ENCODE assay signal across 8 cellular contexts in the genomic region with DNA sequence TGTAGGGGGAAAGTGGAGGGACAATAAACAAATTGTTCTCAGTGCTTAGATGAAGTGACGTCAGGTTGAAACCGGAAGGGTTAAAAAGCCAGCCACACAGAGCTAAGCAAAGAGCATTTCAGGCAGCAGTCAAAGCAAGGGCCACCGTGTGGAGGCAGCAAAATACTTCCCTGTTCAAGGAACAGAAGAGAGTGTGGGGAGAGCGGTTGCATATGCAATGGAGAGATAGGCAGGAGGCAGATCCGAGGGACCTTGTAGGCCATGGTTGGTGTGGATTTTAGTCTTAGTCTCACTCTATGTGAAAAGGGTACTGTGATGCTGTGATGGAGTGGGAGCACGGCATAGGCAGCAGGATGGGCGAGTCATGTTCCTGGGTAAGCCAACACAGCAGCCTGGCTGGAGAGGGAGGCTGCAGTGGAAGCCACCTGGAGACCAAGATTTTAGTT. TPM values are rescaled to one million over a fixed set of nuclear protein-coding genes. Genes with fewer than 3 reads are reported as not detected.
DNase-seq lines count a peak whose midpoint lies in the region; ATAC-seq and TF ChIP-seq lines count a peak whose summit lies in the region.

No MANE protein-coding gene starts in this region.

- H3K27ac Mint-ChIP-seq in HFFc6 = no peak overlapping the region
- H3K27ac Mint-ChIP-seq in stimulated activated effector memory CD8-positive, alpha-beta T cell treated with anti-CD3 and anti-CD28 coated beads, Interleukin-12 subunit alpha, Interleukin-12 subunit beta, amount 100 ng/mL, for 72 hours = no peak overlapping the region

- H4K20me1 ChIP-seq in OCI-LY7 (ENCODE audit: insufficient read depth, low read length) = no peaks in the 10 kb centered on the region

- no TSS peak for BruUV-seq in OCI-LY7 (replicated peaks; lab: Mats Ljungman, UMichigan)

- DNase-seq in SIG-M5 treated with dmso at 0.1 percent for 504 hours (lab: John Stamatoyannopoulos, UW; ENCODE audit: unreplicated experiment) (peak; percentile 48), SIG-M5 (lab: John Stamatoyannopoulos, UW) (no peak), OCI-LY7 (ENCODE audit: low spot score) (peak; percentile 28), dorsolateral prefrontal cortex (peak in 5 of 10 donors; percentile 21 to 65 (median 53)), retinal pigment epithelial cell (ENCODE audit: low read depth) (no peak), HFFc6 (no peak)
- DNase-seq in stimulated activated effector memory CD8-positive, alpha-beta T cell treated with anti-CD3 and anti-CD28 coated beads, Interleukin-12 subunit alpha, Interleukin-12 subunit beta, amount 100 ng/mL, for 72 hours (ENCODE audit: low spot score in 2 of 2) = no peak

- ATAC-seq in HG02678 (IDR thresholded peaks at IDR 0.05; ENCODE audit: unreplicated experiment) = no peak
- ATAC-seq in stimulated activated effector memory CD8-positive, alpha-beta T cell treated with anti-CD3 and anti-CD28 coated beads, Interleukin-12 subunit alpha, Interleukin-12 subunit beta, amount 100 ng/mL, for 72 hours = no peak

- H3K27me3 ChIP-seq in dorsolateral prefrontal cortex = no peaks in the 10 kb centered on the region

- H3K36me3 Mint-ChIP-seq in HFFc6 (ENCODE audit: low read depth) = no peaks in the 10 kb centered on the region
- peaks cover 13% of the 10 kb centered on the region for H3K36me3 Mint-ChIP-seq in stimulated activated effector memory CD8-positive, alpha-beta T cell treated with anti-CD3 and anti-CD28 coated beads, Interleukin-12 subunit alpha, Interleukin-12 subunit beta, amount 100 ng/mL, for 72 hours

- no peak overlapping the region for H3K27ac ChIP-seq in OCI-LY7 (ENCODE audit: low read depth, low read length, poor library complexity, severe bottlenecking)
- peak overlapping the region in 25 of 59 donors; percentile 1 to 72 (median 52) for H3K27ac ChIP-seq in dorsolateral prefrontal cortex

- peaks cover 17% of the 10 kb centered on the region for H3K4me1 ChIP-seq in OCI-LY7 (ENCODE audit: insufficient read depth, low read length, poor library complexity, severe bottlenecking)

- intact Hi-C loops in OCI-LY7 (cut with micrococcal nuclease; ENCODE audit: unreplicated experiment) = no loop called here
- intact Hi-C loops in dorsolateral prefrontal cortex (cut with DNase I) = loop anchor here in 1 of 2 donors (5.0 kb wide), 1 partner anchor 111 kb away; no protein-coding TSS in a partner anchor

- peaks cover 9% of the 10 kb centered on the region; the same call in 1 of the 2 replicates for H3K79me2 ChIP-seq in OCI-LY7 (ENCODE audit: insufficient read depth, low read depth, low read length)

- H3K4me3 Mint-ChIP-seq in HFFc6 = no peak overlapping the region
- no peak overlapping the region for H3K4me3 Mint-ChIP-seq in stimulated activated effector memory CD8-positive, alpha-beta T cell treated with anti-CD3 and anti-CD28 coated beads, Interleukin-12 subunit alpha, Interleukin-12 subunit beta, amount 100 ng/mL, for 72 hours

- CTCF ChIA-PET in OCI-LY7 (lab: Charles Lee; ENCODE audit: unreplicated experiment) = interaction anchor here (0.8 kb wide), 1 partner anchor 203 kb away, joined by 3 read pairs; no protein-coding TSS in a partner anchor

- H3K4me2 ChIP-seq in OCI-LY7 (ENCODE audit: low read length) = no peak overlapping the region

- TF ChIP-seq CTCF in OCI-LY7 (conservative IDR thresholded peaks at IDR 0.05; ENCODE audit: low read length) (0 out of 2 replicates have a peak, but pooled peaks have one; percentile 14), dorsolateral prefrontal cortex (IDR thresholded peaks at IDR 0.05 in 54 of 56, conservative IDR thresholded peaks at IDR 0.05 in 2 of 56; ENCODE audit: low read depth in 1 of 56, partially characterized antibody in 56 of 56) (peak in 50 of 56 donors; percentile 10 to 71 (median 38)), retinal pigment epithelial cell (conservative IDR thresholded peaks at IDR 0.05; ENCODE audit: low read depth, low read length) (peak; percentile 44), HFFc6 (IDR thresholded peaks at IDR 0.05) (no peak)

- no peaks in the 10 kb centered on the region for H3K9me3 Mint-ChIP-seq in HFFc6
- H3K9me3 Mint-ChIP-seq in stimulated activated effector memory CD8-positive, alpha-beta T cell treated with anti-CD3 and anti-CD28 coated beads, Interleukin-12 subunit alpha, Interleukin-12 subunit beta, amount 100 ng/mL, for 72 hours = no peaks in the 10 kb centered on the region

- peaks cover 17% of the 10 kb centered on the region for H3K4me1 Mint-ChIP-seq in HFFc6 (ENCODE audit: low read depth)
- peaks cover 6% of the 10 kb centered on the region for H3K4me1 Mint-ChIP-seq in stimulated activated effector memory CD8-positive, alpha-beta T cell treated with anti-CD3 and anti-CD28 coated beads, Interleukin-12 subunit alpha, Interleukin-12 subunit beta, amount 100 ng/mL, for 72 hours

- peak overlapping the region; percentile 47 for H2AFZ ChIP-seq in OCI-LY7 (ENCODE audit: low read length)

- no peaks in the 10 kb centered on the region for H3K36me3 ChIP-seq in OCI-LY7 (ENCODE audit: insufficient read depth, low read length)

- POLR2A ChIA-PET in OCI-LY7 (lab: Charles Lee) = interaction anchor here (0.6 to 1.0 kb wide), 5 partner anchors 11 to 1471 kb away, joined by 3 read pairs; no protein-coding TSS in a partner anchor

- H3K9me3 ChIP-seq in OCI-LY7 (ENCODE audit: low read length) = no peaks in the 10 kb centered on the region

- H3K9me2 ChIP-seq in OCI-LY7 (ENCODE audit: insufficient read depth, low read length) = no peaks in the 10 kb centered on the region

- peaks cover 2% of the 10 kb centered on the region; the same call in 1 of the 2 replicates for H3K27me3 Mint-ChIP-seq in HFFc6 (ENCODE audit: insufficient read depth)

- H3K4me3 ChIP-seq in OCI-LY7 (ENCODE audit: low read depth, low read length, poor library complexity, severe bottlenecking) (no peak overlapping the region), dorsolateral prefrontal cortex (no peak overlapping the region), retinal pigment epithelial cell (ENCODE audit: low read length) (no peak overlapping the region)

RNA-seq across cellular contexts. Expression of a gene that starts 3.8 kb away (rescaled TPM):
- 19.5 and 20.9 TPM in 2 replicates for total RNA-seq in OCI-LY7 (2014; rRNA removed; shearing (Covaris generic))
- total RNA-seq in OCI-LY7 (2022) (24.3 and 24.5 TPM in 2 replicates), dorsolateral prefrontal cortex (10 to 100 TPM in 115 of 120 experiments, 1 to 10 TPM in 5; 7.9 to 24.9 (median 15.5) TPM)
- 10 to 100 TPM; 12.1 to 15.6 (median 14.7) TPM for total RNA-seq in HFFc6 (2021; fragmentation: NEBNext Ultra II Directional; extraction: Animal tissue kit (Norgen Biotek cat#: 25700))

RNA-seq across cellular contexts. Expression of a gene that starts 45.2 kb away (rescaled TPM):
- 19.0 and 19.9 TPM in 2 replicates for total RNA-seq in OCI-LY7 (2014; rRNA removed; shearing (Covaris generic))
- total RNA-seq in OCI-LY7 (2022) (19.4 and 21.2 TPM in 2 replicates), dorsolateral prefrontal cortex (10 to 100 TPM; 27.0 to 53.9 (median 38.6) TPM)
- total RNA-seq in HFFc6 (2021; fragmentation: NEBNext Ultra II Directional; extraction: Animal tissue kit (Norgen Biotek cat#: 25700)) = 10 to 100 TPM; 21.6 to 29.9 (median 27.3) TPM

Comparison
In these comparisons a context has a peak if more than half of its experiments do, and no peak if none do; other contexts are left out.
1. DNase-seq: peak in SIG-M5 treated with dmso at 0.1 percent for 504 hours (single experiment) and OCI-LY7 (single experiment); none in SIG-M5 (single experiment), retinal pigment epithelial cell (single experiment), HFFc6 (single experiment) and stimulated activated effector memory CD8-positive, alpha-beta T cell treated with anti-CD3 and anti-CD28 coated beads, Interleukin-12 subunit alpha, Interleukin-12 subunit beta, amount 100 ng/mL, for 72 hours (0 of 2).